Comparison of ENCODE assay signal across 30 cellular contexts in the genomic region with DNA sequence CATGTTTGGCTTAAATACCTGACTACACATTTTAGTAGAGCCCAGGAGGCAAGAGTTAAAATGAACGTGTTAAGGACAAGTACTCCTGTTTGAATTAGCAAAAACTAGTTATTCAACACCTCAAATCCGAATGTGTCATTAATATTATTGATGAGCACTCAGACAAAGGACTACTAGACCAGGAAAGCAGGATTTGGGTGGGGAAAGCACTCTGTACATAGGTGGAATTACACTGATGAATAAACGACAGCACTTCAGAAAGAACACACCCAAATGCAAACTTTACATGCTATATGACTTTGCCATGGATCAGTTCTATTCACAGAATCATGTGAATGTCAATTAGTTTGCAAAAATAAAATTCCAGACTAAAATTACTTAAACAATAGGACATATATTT.
"Had no signal": no experiment of that assay in that cellular context is flagged by ENCODE, and none has a peak within 500 bp of the region (broad histone marks: within the 10 kb centered on the region; RNA-seq: fewer than 3 reads in every experiment).

No MANE protein-coding gene starts in this region.

- H3K36me3 ChIP-seq: brain microvascular endothelial cell, esophagus muscularis mucosa, gastroesophageal sphincter had no signal

- H3K27ac ChIP-seq: brain microvascular endothelial cell, coronary artery, dorsolateral prefrontal cortex, esophagus muscularis mucosa, gastroesophageal sphincter had no signal

- H3K27ac Mint-ChIP-seq: activated CD4-positive, alpha-beta T cell treated with anti-CD3 and anti-CD28 coated beads for 36 hours; activated CD4-positive, alpha-beta T cell treated with anti-CD3 and anti-CD28 coated beads, Interleukin-2, amount 10 ng/mL, durations not matched to agents 7 days and 5 days; activated CD8-positive, alpha-beta T cell treated with anti-CD3 and anti-CD28 coated beads for 36 hours; activated naive CD8-positive, alpha-beta T cell; activated T-helper 17 cell treated with anti-CD3 and anti-CD28 coated beads, Interleukin-2, amount 50 U/mL, for 72 hours; dendritic cell treated with granulocyte-macrophage colony-stimulating factor and Interleukin-4, amounts not matched to agents 40 ng/mL and 50 ng/mL, for 4 days; endodermal cell had no signal

- H3K4me1 ChIP-seq: gastroesophageal sphincter had no signal

- H3K4me3 Mint-ChIP-seq: activated CD4-positive, alpha-beta T cell treated with anti-CD3 and anti-CD28 coated beads for 36 hours; activated CD4-positive, alpha-beta T cell treated with anti-CD3 and anti-CD28 coated beads, Interleukin-2, amount 10 ng/mL, durations not matched to agents 7 days and 5 days; activated CD8-positive, alpha-beta T cell treated with anti-CD3 and anti-CD28 coated beads for 36 hours; activated naive CD8-positive, alpha-beta T cell; activated T-cell treated with anti-CD3 and anti-CD28 coated beads, Interleukin-2, amount 50 U/mL, for 4 hours; activated T-helper 17 cell treated with anti-CD3 and anti-CD28 coated beads, Interleukin-2, amount 50 U/mL, for 72 hours; central memory CD8-positive, alpha-beta T cell; dendritic cell treated with granulocyte-macrophage colony-stimulating factor and Interleukin-4, amounts not matched to agents 40 ng/mL and 50 ng/mL, for 4 days; endodermal cell had no signal

- DNase-seq: activated CD4-positive, alpha-beta T cell treated with anti-CD3 and anti-CD28 coated beads for 36 hours; activated CD4-positive, alpha-beta T cell treated with anti-CD3 and anti-CD28 coated beads, Interleukin-2, amount 10 ng/mL, durations not matched to agents 7 days and 5 days; activated CD4-positive, alpha-beta T cell treated with anti-CD3 and anti-CD28 coated beads, Interleukin-2, amount 50 U/mL, for 48 hours; activated CD4-positive, CD25-positive, alpha-beta regulatory T cell; activated CD4-positive, CD25-positive, alpha-beta regulatory T cell treated with anti-CD3 and anti-CD28 coated beads, Interleukin-2, amount 50 U/mL, for 72 hours; activated CD8-positive, alpha-beta memory T cell treated with anti-CD3 and anti-CD28 coated beads for 24 hours; activated CD8-positive, alpha-beta T cell treated with anti-CD3 and anti-CD28 coated beads for 36 hours; activated effector memory CD4-positive, alpha-beta T cell treated with Interleukin-2 at 50 U/mL for 16 hours; activated gamma-delta T cell treated with Interleukin-2 at 50 U/mL for 16 hours; activated naive CD4-positive, alpha-beta T cell treated with anti-CD3 and anti-CD28 coated beads, Interleukin-2, amount 50 U/mL, for 16 hours; activated naive CD4-positive, alpha-beta T cell treated with Interleukin-2 at 50 U/mL for 16 hours; activated T-cell treated with anti-CD3 and anti-CD28 coated beads, Interleukin-2, amount 50 U/mL, for 4 hours; amniotic stem cell; anterior cingulate cortex; brain microvascular endothelial cell; dorsolateral prefrontal cortex; effector memory CD4-positive, alpha-beta T cell; endodermal cell; foreskin melanocyte; head of caudate nucleus; T-helper 2 cell had no signal

- H3K27me3 ChIP-seq: brain microvascular endothelial cell, dorsolateral prefrontal cortex, esophagus muscularis mucosa, gastroesophageal sphincter had no signal

- H3K36me3 Mint-ChIP-seq: activated naive CD8-positive, alpha-beta T cell had no signal

- H3K27me3 Mint-ChIP-seq: dendritic cell treated with granulocyte-macrophage colony-stimulating factor and Interleukin-4, amounts not matched to agents 40 ng/mL and 50 ng/mL, for 4 days had no signal

- H3K9me3 ChIP-seq: esophagus muscularis mucosa, gastroesophageal sphincter had no signal

- H3K9me3 Mint-ChIP-seq: activated CD4-positive, alpha-beta T cell treated with anti-CD3 and anti-CD28 coated beads, Interleukin-2, amount 10 ng/mL, durations not matched to agents 7 days and 5 days; activated CD8-positive, alpha-beta T cell treated with anti-CD3 and anti-CD28 coated beads for 36 hours; activated T-cell treated with anti-CD3 and anti-CD28 coated beads, Interleukin-2, amount 50 U/mL, for 4 hours; activated T-helper 17 cell treated with anti-CD3 and anti-CD28 coated beads, Interleukin-2, amount 50 U/mL, for 72 hours; central memory CD8-positive, alpha-beta T cell; dendritic cell treated with granulocyte-macrophage colony-stimulating factor and Interleukin-4, amounts not matched to agents 40 ng/mL and 50 ng/mL, for 4 days had no signal

- FAIRE-seq: astrocyte, bronchial epithelial cell had no signal

- H3K4me3 ChIP-seq: coronary artery, dorsolateral prefrontal cortex, esophagus muscularis mucosa, gastroesophageal sphincter had no signal

- H3K4me1 Mint-ChIP-seq: activated CD4-positive, alpha-beta T cell treated with anti-CD3 and anti-CD28 coated beads for 36 hours; activated CD4-positive, alpha-beta T cell treated with anti-CD3 and anti-CD28 coated beads, Interleukin-2, amount 10 ng/mL, durations not matched to agents 7 days and 5 days; activated T-helper 17 cell treated with anti-CD3 and anti-CD28 coated beads, Interleukin-2, amount 50 U/mL, for 72 hours; central memory CD8-positive, alpha-beta T cell had no signal
